ENCODE assay signal across 12 cellular contexts in genomic region chr12:15220451-15220850, GRCh38. TPM values are rescaled to one million over a fixed set of nuclear protein-coding genes. Genes with fewer than 3 reads are reported as not detected.
DNase-seq lines count a peak whose midpoint lies in the region; TF ChIP-seq lines count a peak whose summit lies in the region.
"Had no signal": no experiment of that assay in that cellular context is flagged by ENCODE, and none has a peak within 500 bp of the region (broad histone marks: within the 10 kb centered on the region; RNA-seq: fewer than 3 reads in every experiment).

No MANE protein-coding gene starts in this region.

- no peak overlapping the region for H4K8ac ChIP-seq in mesenchymal stem cell (ENCODE audit: low read length)

- intact Hi-C loops in stomach (cut with DNase I; ENCODE audit: low total_unique reads), result loop anchor here (5.0 to 10.0 kb wide), 3 partner anchors 54 to 373 kb away; no protein-coding TSS in a partner anchor

- H3K4me2 ChIP-seq in mesenchymal stem cell (ENCODE audit: low read length, poor library complexity, severe bottlenecking), result peak overlapping the region; percentile 95

- DNase-seq in caudate nucleus (lab: John Stamatoyannopoulos, UW) (peak in 5 of 61 donors; percentile 2 to 53 (median 44)), mesenchymal stem cell (no peak), stomach (no peak), NCI-H1417 treated with DMSO at 0.1 percent for 48 hours (lab: John Stamatoyannopoulos, UW) (no peak), OCI-M2 (lab: John Stamatoyannopoulos, UW; ENCODE audit: unreplicated experiment) (no peak), superior temporal gyrus (ENCODE audit: extremely low spot score) (no peak)
- DNase-seq in activated CD8-positive, alpha-beta memory T cell treated with anti-CD3 and anti-CD28 coated beads, Interleukin-2, amount 50 U/mL, for 48 hours, result no peak
- DNase-seq: activated CD8-positive, alpha-beta memory T cell treated with anti-CD3 and anti-CD28 coated beads, Interleukin-2, amount 50 U/mL, for 4 hours; Caco-2; stimulated activated CD4-positive, alpha-beta T cell treated with anti-CD3 and anti-CD28 coated beads, Interleukin-4, amount 100 ng/mL, for 4 hours had no signal

- H3K36me3 ChIP-seq in HUES64 (ENCODE audit: insufficient read depth, low read length) (no peaks in the 10 kb centered on the region), mesenchymal stem cell (ENCODE audit: control insufficient read depth in 1 of 2, insufficient read depth in 2 of 2, low read depth in 1 of 2, low read length in 2 of 2) (no peaks in the 10 kb centered on the region), stomach (no peaks in the 10 kb centered on the region)

- no peak for TF ChIP-seq EP300 in stomach (IDR thresholded peaks at IDR 0.05)

- H3K27ac ChIP-seq in HUES64 (ENCODE audit: low read depth, low read length) (no peak overlapping the region), caudate nucleus (ENCODE audit: low read depth, low read length) (peak overlapping the region; percentile 85), mesenchymal stem cell (ENCODE audit: low read length, poor library complexity, severe bottlenecking) (no peak overlapping the region), stomach (peak overlapping the region in 4 of 5 donors; percentile 54 to 88 (median 80))

- H3K4me3 ChIP-seq in HUES64 (ENCODE audit: low read length) (peak overlapping the region; percentile 61), mesenchymal stem cell (ENCODE audit: insufficient read depth in 1 of 2, low read depth in 1 of 2, low read length in 2 of 2) (no peak overlapping the region), stomach (peak overlapping the region; percentile 51 to 60 (median 56))
- H3K4me3 ChIP-seq: GM12878 had no signal

- H3K4ac ChIP-seq in mesenchymal stem cell (ENCODE audit: low read depth in 1 of 2, low read length in 2 of 2), result no peak overlapping the region

- no peak overlapping the region for H2BK15ac ChIP-seq in mesenchymal stem cell (ENCODE audit: low read depth, poor library complexity, severe bottlenecking)

- H3K79me1 ChIP-seq in mesenchymal stem cell (replicated peaks; ENCODE audit: low read length, poor library complexity, severe bottlenecking), result no peaks in the 10 kb centered on the region

- TF ChIP-seq CTCF in stomach (IDR thresholded peaks at IDR 0.05), result no peak

- no peak overlapping the region for H4K91ac ChIP-seq in mesenchymal stem cell (ENCODE audit: low read length)

- H3K27me3 ChIP-seq in HUES64 (ENCODE audit: insufficient read depth, low read length) (peaks cover 29% of the 10 kb centered on the region), mesenchymal stem cell (ENCODE audit: control insufficient read depth in 1 of 2, insufficient read depth in 1 of 2, low read length in 2 of 2) (peaks cover 0 to 33% of the 10 kb centered on the region in 2 experiments), stomach (no peaks in the 10 kb centered on the region)

- H3K18ac ChIP-seq in mesenchymal stem cell (ENCODE audit: low read depth in 1 of 2, low read length in 2 of 2), result no peak overlapping the region

- TF ChIP-seq POLR2A in stomach (IDR thresholded peaks at IDR 0.05), result no peak

- no peak overlapping the region for H3K14ac ChIP-seq in mesenchymal stem cell (ENCODE audit: low read length in 2 of 2)

- H2BK120ac ChIP-seq in mesenchymal stem cell (ENCODE audit: low read depth, low read length), result no peak overlapping the region

- no peak overlapping the region; the same call in 1 of the 2 replicates for H3K9ac ChIP-seq in HUES64 (ENCODE audit: low read depth, low read length)
- H3K9ac ChIP-seq in mesenchymal stem cell (ENCODE audit: low read length), result no peak overlapping the region

- H3K9me3 ChIP-seq in HUES64 (ENCODE audit: insufficient read depth, low read depth, low read length) (no peaks in the 10 kb centered on the region), mesenchymal stem cell (ENCODE audit: control insufficient read depth, low read length) (no peaks in the 10 kb centered on the region), stomach (no peaks in the 10 kb centered on the region)
- H3K9me3 ChIP-seq: Caco-2 had no signal

- WGBS in HUES64, result 81% methylated on average over 3 of the region's 4 CpGs
- WGBS in mesenchymal stem cell, result 28% methylated on average over 3 of the region's 4 CpGs
- WGBS in stomach, 5 donors, result 26 to 39% (median 36%) methylated on average over 4 of the region's 4 CpGs

- peaks cover 10% of the 10 kb centered on the region for H3K4me1 ChIP-seq in HUES64 (ENCODE audit: insufficient read depth, low read length)
- H3K4me1 ChIP-seq in mesenchymal stem cell (ENCODE audit: control insufficient read depth, insufficient read depth, low read depth, low read length), result peaks cover 3% of the 10 kb centered on the region
- peaks cover 13 to 32% (median 16%) of the 10 kb centered on the region in 4 donors for H3K4me1 ChIP-seq in stomach
- H3K4me1 ChIP-seq: Caco-2 had no signal

- no peak overlapping the region for H2BK12ac ChIP-seq in mesenchymal stem cell (ENCODE audit: low read length in 2 of 2)

- no peak overlapping the region for H2AFZ ChIP-seq in mesenchymal stem cell (ENCODE audit: low read depth, low read length)

- no peak overlapping the region for H3K23ac ChIP-seq in mesenchymal stem cell (ENCODE audit: low read length in 2 of 2)

- H2BK5ac ChIP-seq in mesenchymal stem cell (ENCODE audit: low read depth, low read length, poor library complexity, severe bottlenecking), result no peak overlapping the region

- no peak overlapping the region for H2AK5ac ChIP-seq in mesenchymal stem cell (ENCODE audit: low read length, severe bottlenecking)

RNA-seq across cellular contexts. Expression of gene RERG, which starts 0.8 kb away (rescaled TPM):
- 0.50 TPM for polyA plus RNA-seq in HUES64 (2013, experiment 1 of 2)
- polyA plus RNA-seq in HUES64 (2013, experiment 2 of 2), result 0.63 TPM
- 0.70 TPM for polyA plus RNA-seq in mesenchymal stem cell (2013, experiment 1 of 2)
- 0.81 TPM for polyA plus RNA-seq in mesenchymal stem cell (2013, experiment 2 of 2)
- 10 to 100 TPM in 4 of 5 donors, not detected in 1; 20.3 to 48.7 (median 34.5) TPM for total RNA-seq in stomach
- polyA plus RNA-seq in stomach, result 1 to 10 TPM; 3.1 to 5.2 (median 3.7) TPM
- total RNA-seq: Caco-2 had no signal

Comparison
In these comparisons a context has a peak if more than half of its experiments do, and no peak if none do; other contexts are left out.
1. H3K27ac ChIP-seq: peak in caudate nucleus (single experiment) and stomach (4 of 5); none in HUES64 (single experiment) and mesenchymal stem cell (single experiment).
2. H3K4me3 ChIP-seq: peak in HUES64 (single experiment) and stomach (4 of 4); none in mesenchymal stem cell (0 of 2).